15 cellular contexts compared by ENCODE assay signal in genomic region chr5:980001-980588, GRCh38. TPM values are rescaled to one million over a fixed set of nuclear protein-coding genes. Genes with fewer than 3 reads are reported as not detected.
DNase-seq lines count a peak whose midpoint lies in the region; ATAC-seq and TF ChIP-seq lines count a peak whose summit lies in the region.
"Had no signal": no experiment of that assay in that cellular context is flagged by ENCODE, and none has a peak within 500 bp of the region (broad histone marks: within the 10 kb centered on the region; RNA-seq: fewer than 3 reads in every experiment).

No MANE protein-coding gene starts in this region.

- H3K27ac Mint-ChIP-seq in endothelial cell (ENCODE audit: unreplicated experiment) (peak overlapping the region; percentile 62), mesothelial cell of epicardium (peak overlapping the region; percentile 51)
- H3K27ac Mint-ChIP-seq in stimulated activated naive CD8-positive, alpha-beta T cell treated with anti-CD3 and anti-CD28 coated beads, Interleukin-15, amount 100 ng/mL, for 72 hours: no peak overlapping the region
- H3K27ac Mint-ChIP-seq: activated CD4-positive, alpha-beta T cell treated with anti-CD3 and anti-CD28 coated beads for 36 hours; activated naive CD4-positive, alpha-beta T cell treated with anti-CD3 and anti-CD28 coated beads, Interleukin-2, amount 50 U/mL, for 24 hours; GM23338 had no signal

- DNase-seq in A673 (ENCODE audit: low spot score) (peak; percentile 57), endothelial cell (ENCODE audit: low spot score) (no peak), mesothelial cell of epicardium (ENCODE audit: low spot score in 2 of 2, unreplicated experiment in 2 of 2) (no peak), GM13976 (ENCODE audit: low spot score) (no peak)
- no peak for DNase-seq in activated T-cell treated with anti-CD3 and anti-CD28 coated beads, Interleukin-2, amount 50 U/mL, for 48 hours
- DNase-seq in stimulated activated naive CD8-positive, alpha-beta T cell treated with anti-CD3 and anti-CD28 coated beads, Interleukin-15, amount 100 ng/mL, for 72 hours: no peak
- DNase-seq: activated CD4-positive, alpha-beta T cell treated with anti-CD3 and anti-CD28 coated beads for 36 hours; cortex of kidney; Karpas-422; NCI-H2227 treated with DMSO at 0.1 percent for 48 hours; stimulated activated naive CD4-positive, alpha-beta T cell had no signal

- H3K4me3 Mint-ChIP-seq in endothelial cell (ENCODE audit: unreplicated experiment) (no peak overlapping the region), mesothelial cell of epicardium (no peak overlapping the region)
- no peak overlapping the region for H3K4me3 Mint-ChIP-seq in stimulated activated naive CD8-positive, alpha-beta T cell treated with anti-CD3 and anti-CD28 coated beads, Interleukin-15, amount 100 ng/mL, for 72 hours
- H3K4me3 Mint-ChIP-seq: activated CD4-positive, alpha-beta T cell treated with anti-CD3 and anti-CD28 coated beads for 36 hours; activated naive CD4-positive, alpha-beta T cell treated with anti-CD3 and anti-CD28 coated beads, Interleukin-2, amount 50 U/mL, for 24 hours; GM23338 had no signal

- no peak for ATAC-seq in GM21526 (IDR thresholded peaks at IDR 0.05; ENCODE audit: low FRiP score, unreplicated experiment)
- no peak for ATAC-seq in stimulated activated naive CD8-positive, alpha-beta T cell treated with anti-CD3 and anti-CD28 coated beads, Interleukin-15, amount 100 ng/mL, for 72 hours
- ATAC-seq: activated CD4-positive, alpha-beta T cell treated with anti-CD3 and anti-CD28 coated beads for 36 hours; GM23338 had no signal

- H3K27ac ChIP-seq in A673 (ENCODE audit: low read depth, low read length, poor library complexity, severe bottlenecking) (peak overlapping the region; percentile 52), HEK293 (ENCODE audit: extremely low read depth, low read depth, low read length) (no peak overlapping the region)

- H3K36me3 Mint-ChIP-seq in endothelial cell (ENCODE audit: low read depth, unreplicated experiment): peaks cover 6% of the 10 kb centered on the region
- peaks cover 4% of the 10 kb centered on the region for H3K36me3 Mint-ChIP-seq in mesothelial cell of epicardium

- H3K4me3 ChIP-seq in A673 (ENCODE audit: low read depth, low read length, poor library complexity, severe bottlenecking) (no peak overlapping the region), HEK293 (ENCODE audit: low read depth, low read length) (no peak overlapping the region)
- H3K4me3 ChIP-seq: GM23338 had no signal

- POLR2A ChIA-PET in A673 (lab: Charles Lee; ENCODE audit: low non-redundant PET): no interaction called here
- POLR2A ChIA-PET in HEK293 (lab: Yijun Ruan, JAX): no interaction called here

- TF ChIP-seq CTCF in A673 (conservative IDR thresholded peaks at IDR 0.05; ENCODE audit: low read depth, low read length) (no peak), HEK293 (tag by site-specific recombination; IDR thresholded peaks at IDR 0.05) (no peak), endothelial cell (IDR thresholded peaks at IDR 0.05; ENCODE audit: unreplicated experiment) (no peak), mesothelial cell of epicardium (IDR thresholded peaks at IDR 0.05; ENCODE audit: unreplicated experiment) (no peak), GM13976 (IDR thresholded peaks at IDR 0.05; ENCODE audit: borderline replicate concordance, control extremely low read depth, extremely low read depth, insufficient read depth, missing control alignments) (no peak)

- H3K36me3 ChIP-seq in A673 (ENCODE audit: insufficient read depth, low read length, poor library complexity, severe bottlenecking) (no peaks in the 10 kb centered on the region), HEK293 (ENCODE audit: control insufficient read depth in 2 of 2, insufficient read depth in 1 of 2, low read length in 2 of 2) (no peaks in the 10 kb centered on the region; a peak in 1 of 3 replicates)

- CTCF ChIA-PET in A673 (lab: Charles Lee) (no interaction called here), HEK293 (lab: Yijun Ruan, JAX) (interaction anchor here (0.6 to 2.1 kb wide), 3 partner anchors 9 to 67 kb away, joined by 3 to 8 read pairs (median 3); no protein-coding TSS in a partner anchor)

- H3K9me3 Mint-ChIP-seq in endothelial cell (ENCODE audit: unreplicated experiment) (no peaks in the 10 kb centered on the region), mesothelial cell of epicardium (peaks cover 9% of the 10 kb centered on the region)
- peaks cover 10 to 21% of the 10 kb centered on the region in 2 donors for H3K9me3 Mint-ChIP-seq in stimulated activated naive CD8-positive, alpha-beta T cell treated with anti-CD3 and anti-CD28 coated beads, Interleukin-15, amount 100 ng/mL, for 72 hours

- BruUV-seq in A673 (replicated peaks; lab: Mats Ljungman, UMichigan): no TSS peak

- peaks cover 10% of the 10 kb centered on the region for H3K9me3 ChIP-seq in A673 (ENCODE audit: low read depth, low read length, poor library complexity, severe bottlenecking)
- H3K9me3 ChIP-seq in HEK293 (ENCODE audit: control insufficient read depth, insufficient read depth, low read depth, low read length): no peaks in the 10 kb centered on the region; the same call in 1 of the 2 replicates

- H3K27me3 ChIP-seq in A673 (replicated peaks; ENCODE audit: insufficient read depth, low read depth, low read length, poor library complexity): no peaks in the 10 kb centered on the region

- peaks cover 6% of the 10 kb centered on the region for H3K27me3 Mint-ChIP-seq in endothelial cell (ENCODE audit: unreplicated experiment)
- peaks cover 12% of the 10 kb centered on the region for H3K27me3 Mint-ChIP-seq in mesothelial cell of epicardium (ENCODE audit: low read depth)
- H3K27me3 Mint-ChIP-seq in stimulated activated naive CD8-positive, alpha-beta T cell treated with anti-CD3 and anti-CD28 coated beads, Interleukin-15, amount 100 ng/mL, for 72 hours: peaks cover 40% of the 10 kb centered on the region

- in situ Hi-C loops in GM13976 (cut with MboI; ENCODE audit: low sequenced_read_pairs, unreplicated experiment): no loop called here

- H3K4me1 ChIP-seq in A673 (ENCODE audit: insufficient read depth, low read length, poor library complexity, severe bottlenecking): peaks cover 30% of the 10 kb centered on the region
- H3K4me1 ChIP-seq in HEK293 (ENCODE audit: control insufficient read depth, insufficient read depth, low read length): no peaks in the 10 kb centered on the region

- intact Hi-C loops in A673 (cut with micrococcal nuclease; ENCODE audit: unreplicated experiment): no loop called here

- H3K4me1 Mint-ChIP-seq in endothelial cell (ENCODE audit: unreplicated experiment) (peaks cover 19% of the 10 kb centered on the region), mesothelial cell of epicardium (peaks cover 30% of the 10 kb centered on the region)
- H3K4me1 Mint-ChIP-seq in stimulated activated naive CD8-positive, alpha-beta T cell treated with anti-CD3 and anti-CD28 coated beads, Interleukin-15, amount 100 ng/mL, for 72 hours: peaks cover 45% of the 10 kb centered on the region

TF ChIP-seq in HEK293, 187 proteins besides CTCF, POLR2A, EP300 and RAD21:
- no peak for TF ChIP-seq SCRT1 (tag by site-specific recombination; IDR thresholded peaks at IDR 0.05; ENCODE audit: borderline replicate concordance)
- TF ChIP-seq ZBTB20 (tag by site-specific recombination; IDR thresholded peaks at IDR 0.05): peak; percentile 47; the same call in 1 of the 2 replicates
- TF ChIP-seq GLI2 (tag by site-specific recombination; IDR thresholded peaks at IDR 0.05; ENCODE audit: borderline replicate concordance, low read depth): no peak
- TF ChIP-seq ZNF555 (tag by site-specific recombination; conservative IDR thresholded peaks at IDR 0.05): no peak
- no peak for TF ChIP-seq BCL11B (tag by site-specific recombination; IDR thresholded peaks at IDR 0.05; ENCODE audit: low read depth)
- TF ChIP-seq ZNF561 (tag by site-specific recombination; IDR thresholded peaks at IDR 0.05; ENCODE audit: borderline replicate concordance): no peak
- TF ChIP-seq ZNF169 (tag by site-specific recombination; IDR thresholded peaks at IDR 0.05): no peak
- TF ChIP-seq ZBTB48 (tag by site-specific recombination; IDR thresholded peaks at IDR 0.05): no peak
- no peak for TF ChIP-seq ZNF274 (IDR thresholded peaks at IDR 0.05; ENCODE audit: low read length)
- TF ChIP-seq ZNF274 (tag by site-specific recombination; IDR thresholded peaks at IDR 0.05; ENCODE audit: borderline replicate concordance): no peak

RNA-seq across cellular contexts. Expression of gene NKD2, which starts 28.5 kb away (rescaled TPM):
- total RNA-seq in A673 (2021) (22.9 and 23.5 TPM in 2 replicates), endothelial cell (ENCODE audit: unreplicated experiment) (1.8 TPM), mesothelial cell of epicardium (52.8 to 65.1 TPM (median 63.4 TPM) in 3 replicates)

Comparison
In these comparisons a context has a peak if more than half of its experiments do, and no peak if none do; other contexts are left out.
1. H3K27ac Mint-ChIP-seq: peak in endothelial cell (single experiment) and mesothelial cell of epicardium (single experiment); none in stimulated activated naive CD8-positive, alpha-beta T cell treated with anti-CD3 and anti-CD28 coated beads, Interleukin-15, amount 100 ng/mL, for 72 hours (0 of 2).